Comparison of ENCODE assay signal across 16 cellular contexts in genomic region chr1:22332166-22332717, GRCh38.
"Had no signal": no experiment of that assay in that cellular context is flagged by ENCODE, and none has a peak within 500 bp of the region (broad histone marks: within the 10 kb centered on the region; RNA-seq: fewer than 3 reads in every experiment).

No MANE protein-coding gene starts in this region.

- H3K4me1 ChIP-seq: prostate gland, suprapubic skin, upper lobe of left lung had no signal

- H3K27ac ChIP-seq: dorsolateral prefrontal cortex, prostate gland, suprapubic skin, upper lobe of left lung had no signal

- DNase-seq: activated CD4-positive, alpha-beta T cell treated with anti-CD3 and anti-CD28 coated beads, Interleukin-2, amount 10 ng/mL, durations not matched to agents 24 days and 14 days; activated CD4-positive, CD25-positive, alpha-beta regulatory T cell; activated CD8-positive, alpha-beta memory T cell treated with anti-CD3 and anti-CD28 coated beads for 24 hours; activated naive CD4-positive, alpha-beta T cell treated with Interleukin-2 at 50 U/mL for 16 hours; activated naive CD8-positive, alpha-beta T cell treated with anti-CD3 and anti-CD28 coated beads, Interleukin-2, amount 50 U/mL, for 24 hours; erythroblast; mammary epithelial cell; natural killer cell; occipital lobe; right cardiac atrium; upper lobe of left lung had no signal

- ATAC-seq: activated naive CD8-positive, alpha-beta T cell treated with anti-CD3 and anti-CD28 coated beads, Interleukin-2, amount 50 U/mL, for 24 hours; left lobe of liver; natural killer cell; right cardiac atrium had no signal

- H3K36me3 ChIP-seq: prostate gland, suprapubic skin, upper lobe of left lung had no signal

- H3K4me3 ChIP-seq: dorsolateral prefrontal cortex, prostate gland, smooth muscle cell, suprapubic skin, upper lobe of left lung had no signal

- H3K4me2 ChIP-seq: smooth muscle cell had no signal

- H3K27me3 ChIP-seq: upper lobe of left lung had no signal

- H3K9me3 ChIP-seq: prostate gland, suprapubic skin, upper lobe of left lung had no signal
